11 cellular contexts compared by ENCODE assay signal in genomic region chr13:94968757-94969086, GRCh38.
A peak's percentile ranks its signal among the peaks of the same experiment; 100 is the strongest.
DNase-seq lines count a peak whose midpoint lies in the region; ATAC-seq and TF ChIP-seq lines count a peak whose summit lies in the region.
"Had no signal": no experiment of that assay in that cellular context is flagged by ENCODE, and none has a peak within 500 bp of the region (broad histone marks: within the 10 kb centered on the region; RNA-seq: fewer than 3 reads in every experiment).

No MANE protein-coding gene starts in this region.

- H3K4me2 ChIP-seq in smooth muscle cell = peak overlapping the region; percentile 94

- H3K4me3 ChIP-seq in brain microvascular endothelial cell (ENCODE audit: low read depth, low read length) (peak overlapping the region; percentile 56), smooth muscle cell (peak overlapping the region; percentile 58)

- H3K9me3 ChIP-seq in smooth muscle cell (replicated peaks; ENCODE audit: low read depth) = no peaks in the 10 kb centered on the region

- peaks cover 53% of the 10 kb centered on the region for H3K27me3 Mint-ChIP-seq in activated CD4-positive, alpha-beta T cell treated with anti-CD3 and anti-CD28 coated beads, Interleukin-2, amount 10 ng/mL, durations not matched to agents 24 days and 14 days

- in situ Hi-C loops in brain microvascular endothelial cell (cut with HindIII; ENCODE audit: low pct_ligation_motif_present, low sequenced_read_pairs) = no loop called here

- peaks cover 22% of the 10 kb centered on the region for H3K27me3 ChIP-seq in brain microvascular endothelial cell (replicated peaks)
- H3K27me3 ChIP-seq in smooth muscle cell (ENCODE audit: low read depth) = peaks cover 88% of the 10 kb centered on the region

- peaks cover 2% of the 10 kb centered on the region for H3K4me1 Mint-ChIP-seq in activated CD4-positive, alpha-beta T cell treated with anti-CD3 and anti-CD28 coated beads, Interleukin-2, amount 10 ng/mL, durations not matched to agents 24 days and 14 days
- H3K4me1 Mint-ChIP-seq: memory B cell had no signal

- no peaks in the 10 kb centered on the region for H3F3A ChIP-seq in smooth muscle cell (ENCODE audit: low read depth)

- H3K79me2 ChIP-seq in smooth muscle cell (ENCODE audit: low read depth) = no peaks in the 10 kb centered on the region

- 6% methylated on average over 7 of the region's 7 CpGs for WGBS in smooth muscle cell (ENCODE audit: low lambda C conversion rate)

- H3K4me1 ChIP-seq in smooth muscle cell (ENCODE audit: low read depth) = peaks cover 40% of the 10 kb centered on the region

- no peak overlapping the region for H3K27ac Mint-ChIP-seq in activated CD4-positive, alpha-beta T cell treated with anti-CD3 and anti-CD28 coated beads, Interleukin-2, amount 10 ng/mL, durations not matched to agents 24 days and 14 days
- H3K27ac Mint-ChIP-seq: memory B cell had no signal

- H3K27ac ChIP-seq in brain microvascular endothelial cell = no peak overlapping the region
- no peak overlapping the region for H3K27ac ChIP-seq in smooth muscle cell (ENCODE audit: low read depth)

- H3K4me3 Mint-ChIP-seq in activated CD4-positive, alpha-beta T cell treated with anti-CD3 and anti-CD28 coated beads, Interleukin-2, amount 10 ng/mL, durations not matched to agents 24 days and 14 days = peak overlapping the region; percentile 17
- H3K4me3 Mint-ChIP-seq: memory B cell had no signal

- H3K9me3 Mint-ChIP-seq in activated CD4-positive, alpha-beta T cell treated with anti-CD3 and anti-CD28 coated beads, Interleukin-2, amount 10 ng/mL, durations not matched to agents 24 days and 14 days = no peaks in the 10 kb centered on the region
- H3K9me3 Mint-ChIP-seq: memory B cell had no signal

- H3K36me3 Mint-ChIP-seq in activated CD4-positive, alpha-beta T cell treated with anti-CD3 and anti-CD28 coated beads, Interleukin-2, amount 10 ng/mL, durations not matched to agents 24 days and 14 days (ENCODE audit: low read depth) = no peaks in the 10 kb centered on the region
- H3K36me3 Mint-ChIP-seq: memory B cell had no signal

- intact Hi-C loops in activated CD4-positive, alpha-beta T cell treated with anti-CD3 and anti-CD28 coated beads, Interleukin-2, amount 10 ng/mL, durations not matched to agents 24 days and 14 days (cut with micrococcal nuclease) = loop anchor here (5.0 kb wide), 2 partner anchors 261 to 509 kb away; no protein-coding TSS in a partner anchor

- H3K36me3 ChIP-seq in brain microvascular endothelial cell (replicated peaks) (no peaks in the 10 kb centered on the region), smooth muscle cell (ENCODE audit: low read depth) (no peaks in the 10 kb centered on the region)

- ATAC-seq in HG02981 (IDR thresholded peaks at IDR 0.05; ENCODE audit: unreplicated experiment) = no peak

- no peak overlapping the region for H3K9ac ChIP-seq in smooth muscle cell (ENCODE audit: low read depth)

- no peaks in the 10 kb centered on the region for H4K20me1 ChIP-seq in smooth muscle cell (ENCODE audit: low read depth)

- no peak for TF ChIP-seq CTCF in brain microvascular endothelial cell (IDR thresholded peaks at IDR 0.05; ENCODE audit: low read depth, low read length, missing control alignments)
- no peak for TF ChIP-seq CTCF in smooth muscle cell (IDR thresholded peaks at IDR 0.05; ENCODE audit: borderline replicate concordance, insufficient read depth, poor library complexity, severe bottlenecking)

- DNase-seq in activated CD4-positive, alpha-beta T cell treated with anti-CD3 and anti-CD28 coated beads, Interleukin-2, amount 10 ng/mL, durations not matched to agents 24 days and 14 days = no peak
- DNase-seq in activated CD4-positive, alpha-beta T cell treated with anti-CD3 and anti-CD28 coated beads for 48 hours = no peak
- DNase-seq in brain microvascular endothelial cell (no peak), kidney glomerular epithelial cell (lab: John Stamatoyannopoulos, UW) (peak; percentile 12), smooth muscle cell (lab: John Stamatoyannopoulos, UW; ENCODE audit: unreplicated experiment) (no peak), NCI-H774 (lab: John Stamatoyannopoulos, UW) (no peak), DMS53 (lab: John Stamatoyannopoulos, UW) (no peak)
- DNase-seq: activated naive CD4-positive, alpha-beta T cell treated with anti-CD3 and anti-CD28 coated beads, Interleukin-2, amount 50 U/mL, for 16 hours; NCI-H187 had no signal

- peak overlapping the region; percentile 81 for H2AFZ ChIP-seq in smooth muscle cell (ENCODE audit: low read depth)
